Comparison of ENCODE assay signal across 9 cellular contexts in the genomic region with DNA sequence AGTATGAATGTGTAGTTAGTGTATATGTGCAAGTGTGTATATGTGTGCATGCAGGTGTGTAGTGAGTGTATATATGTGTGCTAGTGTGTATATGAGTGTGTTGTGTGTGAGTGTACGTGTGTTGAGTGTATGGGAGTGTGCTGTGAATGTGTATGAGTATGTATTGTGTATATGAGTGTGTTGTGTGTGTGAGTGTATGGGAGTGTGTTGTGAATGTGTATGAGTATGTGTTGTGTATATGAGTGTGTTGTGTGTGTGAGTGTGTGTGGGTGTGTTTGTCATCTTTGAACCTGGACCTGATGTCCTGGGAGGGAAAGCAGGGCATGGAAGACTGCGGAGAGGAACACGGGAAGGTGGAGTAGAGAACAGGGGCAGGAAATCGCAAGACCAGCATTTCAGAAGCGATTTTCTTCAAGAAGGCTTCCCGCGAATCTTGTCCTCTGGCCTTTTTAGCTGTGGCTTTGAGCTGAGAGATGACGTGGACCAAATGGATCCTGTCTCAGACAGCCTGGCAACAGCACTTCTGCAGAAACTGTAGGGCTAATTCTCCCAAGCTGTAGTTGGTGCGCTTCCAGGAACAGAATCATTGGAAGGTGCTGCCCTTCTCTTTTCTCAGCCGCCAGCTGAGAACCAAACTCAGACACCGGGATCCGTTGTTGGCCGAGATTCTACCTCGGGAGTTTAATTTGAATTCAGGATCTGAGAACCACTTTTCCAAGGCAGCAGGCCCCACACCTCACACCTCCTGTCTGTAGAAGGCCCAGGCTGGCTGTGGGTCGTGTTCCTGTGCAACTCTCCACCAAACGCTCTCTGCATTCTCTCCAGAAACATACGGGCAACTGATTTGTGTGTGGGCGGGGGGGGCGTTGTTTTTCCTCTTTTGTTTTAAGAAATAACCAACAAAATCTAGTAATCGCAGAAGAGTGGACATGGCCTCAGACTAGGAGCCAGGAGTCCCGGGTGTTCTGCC.
DNase-seq lines count a peak whose midpoint lies in the region; ATAC-seq, FAIRE-seq and TF ChIP-seq lines count a peak whose summit lies in the region.
"Had no signal": no experiment of that assay in that cellular context is flagged by ENCODE, and none has a peak within 500 bp of the region (broad histone marks: within the 10 kb centered on the region; RNA-seq: fewer than 3 reads in every experiment).

No MANE protein-coding gene starts in this region.

- H3K27ac ChIP-seq in skin epidermis: peak overlapping the region in 13 of 21 experiments; percentile 1 to 73 (median 49)

- DNase-seq in GM12891 (ENCODE audit: insufficient read length, low spot score) (no peak), astrocyte of the spinal cord (ENCODE audit: low read depth, low spot score) (peak; percentile 76), hypothalamus (lab: John Stamatoyannopoulos, UW) (peak in 29 of 51 donors; percentile 6 to 69 (median 39)), NCI-H1092 (lab: John Stamatoyannopoulos, UW) (no peak), GM10266 (ENCODE audit: extremely low spot score) (no peak)
- DNase-seq: activated naive CD4-positive, alpha-beta T cell treated with anti-CD3 and anti-CD28 coated beads, Interleukin-2, amount 10 ng/mL, durations not matched to agents 7 days and 5 days had no signal

- H3K4me3 ChIP-seq in astrocyte of the spinal cord (ENCODE audit: low read depth, low read length) (no peak overlapping the region), skin epidermis (no peak overlapping the region)

- in situ Hi-C loops in astrocyte of the spinal cord (cut with HindIII; ENCODE audit: low sequenced_read_pairs): no loop called here

- FAIRE-seq in GM12891 (lab: Jason Lieb, UNC): peak; percentile 92

- TF ChIP-seq POLR2A in GM12891 (IDR thresholded peaks at IDR 0.05; ENCODE audit: low read depth, low read length): no peak

- ATAC-seq in HG02759 (IDR thresholded peaks at IDR 0.05; ENCODE audit: unreplicated experiment): no peak
- ATAC-seq in GM21723 (IDR thresholded peaks at IDR 0.05; ENCODE audit: unreplicated experiment): no peak

- TF ChIP-seq CTCF in astrocyte of the spinal cord (IDR thresholded peaks at IDR 0.05; ENCODE audit: low read depth, low read length): no peak
- no peak for TF ChIP-seq CTCF in GM10266 (IDR thresholded peaks at IDR 0.05; ENCODE audit: control insufficient read depth, insufficient read depth, low read depth, missing control alignments)

TF ChIP-seq in GM12891, 5 proteins besides CTCF, POLR2A, EP300 and RAD21:
- no peak for TF ChIP-seq PAX5 (IDR thresholded peaks at IDR 0.05; ENCODE audit: insufficient read depth, low read length, severe bottlenecking)
- no peak for TF ChIP-seq POLR2AphosphoS5 (IDR thresholded peaks at IDR 0.05; ENCODE audit: low read depth, low read length)
- no peak for TF ChIP-seq POU2F2 (IDR thresholded peaks at IDR 0.05; ENCODE audit: low read depth, low read length)
- TF ChIP-seq TAF1 (IDR thresholded peaks at IDR 0.05; ENCODE audit: low read depth, low read length): no peak
- no peak for TF ChIP-seq SPI1 (IDR thresholded peaks at IDR 0.05; ENCODE audit: low read depth, low read length)
TF ChIP-seq in GM12891: peak in this region for 0.

Comparison
In these comparisons a context has a peak if more than half of its experiments do, and no peak if none do; other contexts are left out.
1. DNase-seq: peak in astrocyte of the spinal cord (single experiment) and hypothalamus (29 of 51); none in GM12891 (single experiment), NCI-H1092 (single experiment) and GM10266 (single experiment).